Comparison of ENCODE assay signal across 1 cellular context in genomic region chr22:24514241-24515024, GRCh38.
TF ChIP-seq lines count a peak whose summit lies in the region.

No MANE protein-coding gene starts in this region.

TF ChIP-seq in HepG2, 621 proteins besides CTCF, POLR2A, EP300 and RAD21 (continued from another document and continues in another):
- TF ChIP-seq ZNF362 (CRISPR knock-in tag; IDR thresholded peaks at IDR 0.05; ENCODE audit: borderline replicate concordance) (peak; percentile 75; the same call in 1 of the 2 replicates), POLR2AphosphoS5 (IDR thresholded peaks at IDR 0.05; ENCODE audit: low read depth, low read length) (peak; percentile 67), NFRKB (IDR thresholded peaks at IDR 0.05) (no peak), ZNF569 (CRISPR knock-in tag; IDR thresholded peaks at IDR 0.05; ENCODE audit: borderline replicate concordance) (0 out of 2 replicates have a peak, but pooled peaks have one; percentile 52), ZSCAN25 (CRISPR knock-in tag; IDR thresholded peaks at IDR 0.05) (peak; percentile 83; the same call in 1 of the 2 replicates), HOXA7 (CRISPR knock-in tag; IDR thresholded peaks at IDR 0.05) (no peak), ZSCAN12 (CRISPR knock-in tag; IDR thresholded peaks at IDR 0.05) (no peak), ZFAT (CRISPR knock-in tag; conservative IDR thresholded peaks at IDR 0.05) (no peak), ZNF782 (CRISPR knock-in tag; IDR thresholded peaks at IDR 0.05; ENCODE audit: borderline replicate concordance) (peak; percentile 80; the same call in 1 of the 2 replicates), NCOR1 (IDR thresholded peaks at IDR 0.05; ENCODE audit: borderline replicate concordance, low read length) (no peak; the same call in 1 of the 2 replicates), ZNF639 (CRISPR knock-in tag; conservative IDR thresholded peaks at IDR 0.05) (peak; percentile 86), HCFC1 (IDR thresholded peaks at IDR 0.05; ENCODE audit: low read depth, low read length) (no peak), ZBTB20 (CRISPR knock-in tag; IDR thresholded peaks at IDR 0.05; ENCODE audit: borderline replicate concordance, low read depth) (peak; percentile 98), KLF15 (CRISPR knock-in tag; IDR thresholded peaks at IDR 0.05; ENCODE audit: borderline replicate concordance) (peak; percentile 87; the same call in 1 of the 2 replicates), TFDP1 (CRISPR knock-in tag; IDR thresholded peaks at IDR 0.05; ENCODE audit: borderline replicate concordance) (peak; percentile 99), CHD4 (IDR thresholded peaks at IDR 0.05; ENCODE audit: borderline replicate concordance, low read length) (no peak), ZNF446 (CRISPR knock-in tag; IDR thresholded peaks at IDR 0.05) (peak; percentile 68; the same call in 1 of the 2 replicates), YEATS4 (CRISPR knock-in tag; IDR thresholded peaks at IDR 0.05; ENCODE audit: borderline replicate concordance) (peak; percentile 71; the same call in 1 of the 2 replicates), GPN1 (CRISPR knock-in tag; IDR thresholded peaks at IDR 0.05; ENCODE audit: borderline replicate concordance) (no peak; the same call in 1 of the 2 replicates), ZNF564 (CRISPR knock-in tag; IDR thresholded peaks at IDR 0.05) (peak; percentile 88), ZNF775 (CRISPR knock-in tag; IDR thresholded peaks at IDR 0.05; ENCODE audit: borderline replicate concordance) (peak; percentile 86), ZFP37 (CRISPR knock-in tag; IDR thresholded peaks at IDR 0.05; ENCODE audit: borderline replicate concordance) (peak; percentile 99), TGIF2 (CRISPR knock-in tag; IDR thresholded peaks at IDR 0.05) (peak; percentile 74; the same call in 1 of the 2 replicates), RBM39 (IDR thresholded peaks at IDR 0.05; ENCODE audit: low read depth, low read length, poor library complexity, severe bottlenecking) (no peak), AKNA (CRISPR knock-in tag; IDR thresholded peaks at IDR 0.05; ENCODE audit: borderline replicate concordance) (no peak), MATR3 (CRISPR knock-in tag; IDR thresholded peaks at IDR 0.05) (no peak), ZNF460 (CRISPR knock-in tag; IDR thresholded peaks at IDR 0.05; ENCODE audit: borderline replicate concordance) (no peak; the same call in 1 of the 2 replicates), GFI1 (CRISPR knock-in tag; IDR thresholded peaks at IDR 0.05; ENCODE audit: borderline replicate concordance) (peak; percentile 93), ZNF329 (CRISPR knock-in tag; IDR thresholded peaks at IDR 0.05; ENCODE audit: low read depth) (peak; percentile 51; the same call in 1 of the 2 replicates), RXRB (CRISPR knock-in tag; IDR thresholded peaks at IDR 0.05; ENCODE audit: borderline replicate concordance) (peak; percentile 95), ZNF614 (CRISPR knock-in tag; IDR thresholded peaks at IDR 0.05; ENCODE audit: borderline replicate concordance) (peak; percentile 91; the same call in 1 of the 2 replicates), KMT2A (CRISPR knock-in tag; IDR thresholded peaks at IDR 0.05) (0 out of 2 replicates have a peak, but pooled peaks have one; percentile 26), HOXA9 (CRISPR knock-in tag; IDR thresholded peaks at IDR 0.05; ENCODE audit: borderline replicate concordance) (no peak), KAT2B (IDR thresholded peaks at IDR 0.05; ENCODE audit: borderline replicate concordance, low read depth, low read length) (no peak), MTA3 (CRISPR knock-in tag; IDR thresholded peaks at IDR 0.05) (no peak), ATF7 (IDR thresholded peaks at IDR 0.05) (no peak), ATF7 (CRISPR knock-in tag; IDR thresholded peaks at IDR 0.05) (peak; percentile 84), NKX3-1 (CRISPR knock-in tag; IDR thresholded peaks at IDR 0.05) (peak; percentile 92; the same call in 1 of the 2 replicates), HDAC1 (CRISPR knock-in tag; IDR thresholded peaks at IDR 0.05) (peak; percentile 91), ZNF839 (CRISPR knock-in tag; IDR thresholded peaks at IDR 0.05; ENCODE audit: borderline replicate concordance) (no peak), BCL6 (CRISPR knock-in tag; IDR thresholded peaks at IDR 0.05) (peak; percentile 92), TBP (CRISPR knock-in tag; IDR thresholded peaks at IDR 0.05) (no peak)
- TF ChIP-seq, protein P1, sequence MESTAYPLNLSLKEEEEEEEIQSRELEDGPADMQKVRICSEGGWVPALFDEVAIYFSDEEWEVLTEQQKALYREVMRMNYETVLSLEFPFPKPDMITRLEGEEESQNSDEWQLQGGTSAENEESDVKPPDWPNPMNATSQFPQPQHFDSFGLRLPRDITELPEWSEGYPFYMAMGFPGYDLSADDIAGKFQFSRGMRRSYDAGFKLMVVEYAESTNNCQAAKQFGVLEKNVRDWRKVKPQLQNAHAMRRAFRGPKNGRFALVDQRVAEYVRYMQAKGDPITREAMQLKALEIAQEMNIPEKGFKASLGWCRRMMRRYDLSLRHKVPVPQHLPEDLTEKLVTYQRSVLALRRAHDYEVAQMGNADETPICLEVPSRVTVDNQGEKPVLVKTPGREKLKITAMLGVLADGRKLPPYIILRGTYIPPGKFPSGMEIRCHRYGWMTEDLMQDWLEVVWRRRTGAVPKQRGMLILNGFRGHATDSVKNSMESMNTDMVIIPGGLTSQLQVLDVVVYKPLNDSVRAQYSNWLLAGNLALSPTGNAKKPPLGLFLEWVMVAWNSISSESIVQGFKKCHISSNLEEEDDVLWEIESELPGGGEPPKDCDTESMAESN (CRISPR knock-in tag; conservative IDR thresholded peaks at IDR 0.05) = peak; percentile 94
- TF ChIP-seq, protein P2, sequence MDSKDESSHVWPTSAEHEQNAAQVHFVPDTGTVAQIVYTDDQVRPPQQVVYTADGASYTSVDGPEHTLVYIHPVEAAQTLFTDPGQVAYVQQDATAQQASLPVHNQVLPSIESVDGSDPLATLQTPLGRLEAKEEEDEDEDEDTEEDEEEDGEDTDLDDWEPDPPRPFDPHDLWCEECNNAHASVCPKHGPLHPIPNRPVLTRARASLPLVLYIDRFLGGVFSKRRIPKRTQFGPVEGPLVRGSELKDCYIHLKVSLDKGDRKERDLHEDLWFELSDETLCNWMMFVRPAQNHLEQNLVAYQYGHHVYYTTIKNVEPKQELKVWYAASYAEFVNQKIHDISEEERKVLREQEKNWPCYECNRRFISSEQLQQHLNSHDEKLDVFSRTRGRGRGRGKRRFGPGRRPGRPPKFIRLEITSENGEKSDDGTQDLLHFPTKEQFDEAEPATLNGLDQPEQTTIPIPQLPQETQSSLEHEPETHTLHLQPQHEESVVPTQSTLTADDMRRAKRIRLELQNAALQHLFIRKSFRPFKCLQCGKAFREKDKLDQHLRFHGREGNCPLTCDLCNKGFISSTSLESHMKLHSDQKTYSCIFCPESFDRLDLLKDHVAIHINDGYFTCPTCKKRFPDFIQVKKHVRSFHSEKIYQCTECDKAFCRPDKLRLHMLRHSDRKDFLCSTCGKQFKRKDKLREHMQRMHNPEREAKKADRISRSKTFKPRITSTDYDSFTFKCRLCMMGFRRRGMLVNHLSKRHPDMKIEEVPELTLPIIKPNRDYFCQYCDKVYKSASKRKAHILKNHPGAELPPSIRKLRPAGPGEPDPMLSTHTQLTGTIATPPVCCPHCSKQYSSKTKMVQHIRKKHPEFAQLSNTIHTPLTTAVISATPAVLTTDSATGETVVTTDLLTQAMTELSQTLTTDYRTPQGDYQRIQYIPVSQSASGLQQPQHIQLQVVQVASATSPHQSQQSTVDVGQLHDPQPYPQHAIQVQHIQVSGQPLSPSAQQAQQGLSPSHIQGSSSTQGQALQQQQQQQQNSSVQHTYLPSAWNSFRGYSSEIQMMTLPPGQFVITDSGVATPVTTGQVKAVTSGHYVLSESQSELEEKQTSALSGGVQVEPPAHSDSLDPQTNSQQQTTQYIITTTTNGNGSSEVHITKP (CRISPR knock-in tag; IDR thresholded peaks at IDR 0.05; ENCODE audit: low read depth) = peak; percentile 72; the same call in 1 of the 2 replicates
- TF ChIP-seq, protein P3, sequence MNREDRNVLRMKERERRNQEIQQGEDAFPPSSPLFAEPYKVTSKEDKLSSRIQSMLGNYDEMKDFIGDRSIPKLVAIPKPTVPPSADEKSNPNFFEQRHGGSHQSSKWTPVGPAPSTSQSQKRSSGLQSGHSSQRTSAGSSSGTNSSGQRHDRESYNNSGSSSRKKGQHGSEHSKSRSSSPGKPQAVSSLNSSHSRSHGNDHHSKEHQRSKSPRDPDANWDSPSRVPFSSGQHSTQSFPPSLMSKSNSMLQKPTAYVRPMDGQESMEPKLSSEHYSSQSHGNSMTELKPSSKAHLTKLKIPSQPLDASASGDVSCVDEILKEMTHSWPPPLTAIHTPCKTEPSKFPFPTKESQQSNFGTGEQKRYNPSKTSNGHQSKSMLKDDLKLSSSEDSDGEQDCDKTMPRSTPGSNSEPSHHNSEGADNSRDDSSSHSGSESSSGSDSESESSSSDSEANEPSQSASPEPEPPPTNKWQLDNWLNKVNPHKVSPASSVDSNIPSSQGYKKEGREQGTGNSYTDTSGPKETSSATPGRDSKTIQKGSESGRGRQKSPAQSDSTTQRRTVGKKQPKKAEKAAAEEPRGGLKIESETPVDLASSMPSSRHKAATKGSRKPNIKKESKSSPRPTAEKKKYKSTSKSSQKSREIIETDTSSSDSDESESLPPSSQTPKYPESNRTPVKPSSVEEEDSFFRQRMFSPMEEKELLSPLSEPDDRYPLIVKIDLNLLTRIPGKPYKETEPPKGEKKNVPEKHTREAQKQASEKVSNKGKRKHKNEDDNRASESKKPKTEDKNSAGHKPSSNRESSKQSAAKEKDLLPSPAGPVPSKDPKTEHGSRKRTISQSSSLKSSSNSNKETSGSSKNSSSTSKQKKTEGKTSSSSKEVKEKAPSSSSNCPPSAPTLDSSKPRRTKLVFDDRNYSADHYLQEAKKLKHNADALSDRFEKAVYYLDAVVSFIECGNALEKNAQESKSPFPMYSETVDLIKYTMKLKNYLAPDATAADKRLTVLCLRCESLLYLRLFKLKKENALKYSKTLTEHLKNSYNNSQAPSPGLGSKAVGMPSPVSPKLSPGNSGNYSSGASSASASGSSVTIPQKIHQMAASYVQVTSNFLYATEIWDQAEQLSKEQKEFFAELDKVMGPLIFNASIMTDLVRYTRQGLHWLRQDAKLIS (CRISPR knock-in tag; IDR thresholded peaks at IDR 0.05) = 0 out of 2 replicates have a peak, but pooled peaks have one; percentile 48
